ENCODE assay signal across 9 cellular contexts in genomic region chr16:11258553-11259287, GRCh38. TPM values are rescaled to one million over a fixed set of nuclear protein-coding genes. Genes with fewer than 3 reads are reported as not detected.
A peak's percentile ranks its signal among the peaks of the same experiment; 100 is the strongest.
DNase-seq lines count a peak whose midpoint lies in the region; ATAC-seq, FAIRE-seq and TF ChIP-seq lines count a peak whose summit lies in the region.
"Had no signal": no experiment of that assay in that cellular context is flagged by ENCODE, and none has a peak within 500 bp of the region (broad histone marks: within the 10 kb centered on the region; RNA-seq: fewer than 3 reads in every experiment).

No MANE protein-coding gene starts in this region.

- intact Hi-C loops in CD4-positive, alpha-beta T cell (cut with DNase I, micrococcal nuclease) = loop anchor here (5.0 to 10.0 kb wide), 6 partner anchors 39 to 656 kb away; partner anchors contain the start of genes GSPT1 (in 1 of the 2) and TXNDC11 (in 1 of the 2)
- intact Hi-C loops in colonic mucosa (cut with DNase I) (loop anchor here (5.0 to 10.0 kb wide), 2 partner anchors 89 to 154 kb away; partner anchors contain the start of gene RMI2), natural killer cell (cut with micrococcal nuclease) (loop anchor here (2.0 to 10.0 kb wide), 2 partner anchors 96 to 144 kb away; no protein-coding TSS in a partner anchor)

- peaks cover 46% of the 10 kb centered on the region for H3K4me1 Mint-ChIP-seq in CD4-positive, alpha-beta T cell (ENCODE audit: low read depth)
- H3K4me1 Mint-ChIP-seq in natural killer cell = peaks cover 21 to 35% of the 10 kb centered on the region in 2 donors

- H3K27ac Mint-ChIP-seq in CD4-positive, alpha-beta T cell = peak overlapping the region; percentile 97
- peak overlapping the region; percentile 15 for H3K27ac Mint-ChIP-seq in natural killer cell

- peak in 3 of 10 experiments; percentile 13 to 46 (median 26) for DNase-seq in CD4-positive, alpha-beta T cell
- DNase-seq in NCI-H2029 (lab: John Stamatoyannopoulos, UW) (peak; percentile 11), colonic mucosa (peak; percentile 74), natural killer cell (no peak), NCI-H1092 (lab: John Stamatoyannopoulos, UW) (no peak), urothelium cell line (ENCODE audit: low spot score) (no peak), WERI-Rb-1 (no peak)

- no peaks in the 10 kb centered on the region for H3K27me3 ChIP-seq in CD4-positive, alpha-beta T cell (ENCODE audit: control insufficient read depth, insufficient read depth, low read length)
- H3K27me3 ChIP-seq in colonic mucosa = no peaks in the 10 kb centered on the region
- no peaks in the 10 kb centered on the region for H3K27me3 ChIP-seq in WERI-Rb-1 (ENCODE audit: insufficient read depth, low read depth, severe bottlenecking)
- H3K27me3 ChIP-seq: SJCRH30 had no signal

- POLR2A ChIA-PET in CD4-positive, alpha-beta T cell (lab: Charles Lee) = interaction anchor here (0.6 to 8.5 kb wide), 8 partner anchors 10 to 317 kb away, joined by 3 to 195 read pairs (median 4); partner anchors contain the start of gene DEXI

- TF ChIP-seq CTCF in CD4-positive, alpha-beta T cell (IDR thresholded peaks at IDR 0.05) = no peak
- TF ChIP-seq CTCF in colonic mucosa (IDR thresholded peaks at IDR 0.05) (no peak), natural killer cell (IDR thresholded peaks at IDR 0.05) (no peak), WERI-Rb-1 (IDR thresholded peaks at IDR 0.05; ENCODE audit: low read depth, low read length) (no peak)

- H3K9me3 Mint-ChIP-seq in CD4-positive, alpha-beta T cell = no peaks in the 10 kb centered on the region
- no peaks in the 10 kb centered on the region for H3K9me3 Mint-ChIP-seq in natural killer cell

- no peaks in the 10 kb centered on the region for H3K27me3 Mint-ChIP-seq in CD4-positive, alpha-beta T cell
- peaks cover 0 to under 1% of the 10 kb centered on the region in 2 donors for H3K27me3 Mint-ChIP-seq in natural killer cell (ENCODE audit: low read depth in 2 of 2)

- no peak for FAIRE-seq in urothelium cell line (lab: Jason Lieb, UNC)

- no peaks in the 10 kb centered on the region for H3K9me3 ChIP-seq in CD4-positive, alpha-beta T cell (ENCODE audit: control insufficient read depth, low read length)
- H3K9me3 ChIP-seq in colonic mucosa = no peaks in the 10 kb centered on the region
- H3K9me3 ChIP-seq in WERI-Rb-1 (ENCODE audit: severe bottlenecking) = no peaks in the 10 kb centered on the region
- H3K9me3 ChIP-seq: SJCRH30 had no signal

- H3K4me1 ChIP-seq in colonic mucosa = peaks cover 11% of the 10 kb centered on the region

- H3K27ac ChIP-seq in CD4-positive, alpha-beta T cell (ENCODE audit: low read depth, low read length) = no peak overlapping the region
- H3K27ac ChIP-seq in colonic mucosa (peak overlapping the region; percentile 30), WERI-Rb-1 (no peak overlapping the region)
- H3K27ac ChIP-seq: SJCRH30 had no signal

- H3K4me3 ChIP-seq in colonic mucosa (no peak overlapping the region), WERI-Rb-1 (ENCODE audit: low read depth, low read length) (no peak overlapping the region)
- H3K4me3 ChIP-seq: SJCRH30 had no signal

- peak overlapping the region; percentile 84 for H3K4me3 Mint-ChIP-seq in CD4-positive, alpha-beta T cell
- peak overlapping the region; percentile 70 for H3K4me3 Mint-ChIP-seq in natural killer cell

- H3K36me3 Mint-ChIP-seq in CD4-positive, alpha-beta T cell (ENCODE audit: low read depth) = peaks cover 14% of the 10 kb centered on the region
- no peaks in the 10 kb centered on the region for H3K36me3 Mint-ChIP-seq in natural killer cell

- ATAC-seq in CD4-positive, alpha-beta T cell (ENCODE audit: poor library complexity) = peak; percentile 8
- ATAC-seq in natural killer cell (peak in 1 of 3 donors; percentile 5), GM21381 (IDR thresholded peaks at IDR 0.05; ENCODE audit: unreplicated experiment) (no peak)

- no peaks in the 10 kb centered on the region for H3K36me3 ChIP-seq in colonic mucosa
- no peaks in the 10 kb centered on the region; the same call in 1 of the 2 replicates for H3K36me3 ChIP-seq in WERI-Rb-1
- H3K36me3 ChIP-seq: SJCRH30 had no signal

- CTCF ChIA-PET in CD4-positive, alpha-beta T cell (lab: Charles Lee) = interaction anchor here (0.6 to 5.6 kb wide), 6 partner anchors 34 to 370 kb away, joined by 3 to 50 read pairs (median 5); no protein-coding TSS in a partner anchor

- H3K9ac ChIP-seq in colonic mucosa (ENCODE audit: low read depth in 2 of 2, low read length in 2 of 2) = peak overlapping the region in 1 of 2 donors; percentile 70

RNA-seq across cellular contexts. Expression of gene SOCS1, which starts 2.7 kb away (rescaled TPM):
- total RNA-seq in CD4-positive, alpha-beta T cell = 10 to 100 TPM; 71.3 to 71.4 TPM
- total RNA-seq in colonic mucosa = 1 to 10 TPM; 3.2 to 3.7 TPM
- 10 to 100 TPM; 21.7 to 74.7 (median 27.2) TPM for total RNA-seq in natural killer cell

RNA-seq across cellular contexts. Expression of gene TNP2, which starts 10.4 kb away (rescaled TPM):
- total RNA-seq in CD4-positive, alpha-beta T cell = not detected
- total RNA-seq in colonic mucosa (not detected), natural killer cell (not detected)
- total RNA-seq: SJCRH30 had no signal

RNA-seq across cellular contexts. Expression of gene PRM3, which starts 14.7 kb away (rescaled TPM):
- total RNA-seq in CD4-positive, alpha-beta T cell = not detected
- total RNA-seq in colonic mucosa (not detected), natural killer cell (not detected)
- total RNA-seq: SJCRH30 had no signal

RNA-seq across cellular contexts. Expression of gene PRM2, which starts 17.6 kb away (rescaled TPM):
- not detected for total RNA-seq in CD4-positive, alpha-beta T cell
- total RNA-seq in colonic mucosa (not detected), natural killer cell (not detected)
- total RNA-seq: SJCRH30 had no signal

RNA-seq across cellular contexts. Expression of gene PRM1, which starts 22.4 kb away (rescaled TPM):
- total RNA-seq in CD4-positive, alpha-beta T cell = not detected
- not detected for total RNA-seq in colonic mucosa
- not detected for total RNA-seq in natural killer cell
- total RNA-seq: SJCRH30 had no signal

Comparison
In these comparisons a context has a peak if more than half of its experiments do, and no peak if none do; other contexts are left out.
1. DNase-seq: peak in NCI-H2029 (single experiment) and colonic mucosa (single experiment); none in natural killer cell (single experiment), NCI-H1092 (single experiment), urothelium cell line (single experiment) and WERI-Rb-1 (single experiment).
2. RNA of gene SOCS1, which starts 2.7 kb away (total RNA-seq): 71.3 to 71.4 TPM in CD4-positive, alpha-beta T cell and 21.7 to 74.7 TPM in natural killer cell; 3.2 to 3.7 TPM in colonic mucosa; every median in the first group is over 4 times any median in the second.